16 cellular contexts compared by ENCODE assay signal in genomic region chr1:174414205-174414604, GRCh38. TPM values are rescaled to one million over a fixed set of nuclear protein-coding genes. Genes with fewer than 3 reads are reported as not detected.
DNase-seq lines count a peak whose midpoint lies in the region; ATAC-seq and TF ChIP-seq lines count a peak whose summit lies in the region.
"Had no signal": no experiment of that assay in that cellular context is flagged by ENCODE, and none has a peak within 500 bp of the region (broad histone marks: within the 10 kb centered on the region; RNA-seq: fewer than 3 reads in every experiment).

No MANE protein-coding gene starts in this region.

- ATAC-seq in activated T-cell treated with anti-CD3 and anti-CD28 coated beads, Interleukin-2, amount 50 U/mL, for 4 hours, result no peak
- ATAC-seq in HG02610 (IDR thresholded peaks at IDR 0.05; ENCODE audit: unreplicated experiment), result peak; percentile 49
- ATAC-seq in activated CD8-positive, alpha-beta T cell treated with anti-CD3 and anti-CD28 coated beads for 36 hours, result no peak
- ATAC-seq: A549 had no signal

- H3K4me3 ChIP-seq in mesenchymal stem cell (ENCODE audit: insufficient read depth in 1 of 2, low read depth in 1 of 2, low read length in 2 of 2) (peak overlapping the region in 1 of 2 experiments; percentile 64), foreskin fibroblast (ENCODE audit: low read depth in 1 of 2, low read length in 2 of 2) (no peak overlapping the region)
- H3K4me3 ChIP-seq: A549, ascending aorta, colonic mucosa, neural progenitor cell, SJSA1 had no signal

- peaks cover 1% of the 10 kb centered on the region for H3K4me1 ChIP-seq in mesenchymal stem cell (ENCODE audit: control insufficient read depth, insufficient read depth, low read depth, low read length)
- H3K4me1 ChIP-seq: A549, ascending aorta, colonic mucosa, neural progenitor cell, SJSA1 had no signal

- H4K91ac ChIP-seq in mesenchymal stem cell (ENCODE audit: low read length), result no peak overlapping the region

- peak overlapping the region; percentile 86 for H3K9ac ChIP-seq in mesenchymal stem cell (ENCODE audit: low read length)
- H3K9ac ChIP-seq: neural progenitor cell had no signal

- CTCF ChIA-PET in activated CD8-positive, alpha-beta T cell treated with anti-CD3 and anti-CD28 coated beads for 36 hours (lab: Charles Lee), result no interaction called here

- no peak overlapping the region for H2BK5ac ChIP-seq in mesenchymal stem cell (ENCODE audit: low read depth, low read length, poor library complexity, severe bottlenecking)

- peak overlapping the region; percentile 37 for H3K4me3 Mint-ChIP-seq in activated T-cell treated with anti-CD3 and anti-CD28 coated beads, Interleukin-2, amount 50 U/mL, for 4 hours
- H3K4me3 Mint-ChIP-seq in activated CD8-positive, alpha-beta T cell treated with anti-CD3 and anti-CD28 coated beads for 36 hours, result peak overlapping the region; percentile 20
- H3K4me3 Mint-ChIP-seq: neural progenitor cell had no signal

- no peak overlapping the region for H4K8ac ChIP-seq in mesenchymal stem cell (ENCODE audit: low read length)

- H3K23ac ChIP-seq in mesenchymal stem cell (ENCODE audit: low read length in 2 of 2), result no peak overlapping the region

- no peak overlapping the region for H3K18ac ChIP-seq in mesenchymal stem cell (ENCODE audit: low read depth in 1 of 2, low read length in 2 of 2)

- peaks cover 10% of the 10 kb centered on the region for H3K36me3 Mint-ChIP-seq in activated T-cell treated with anti-CD3 and anti-CD28 coated beads, Interleukin-2, amount 50 U/mL, for 4 hours (ENCODE audit: insufficient read depth)
- peaks cover 6% of the 10 kb centered on the region for H3K36me3 Mint-ChIP-seq in activated CD8-positive, alpha-beta T cell treated with anti-CD3 and anti-CD28 coated beads for 36 hours (ENCODE audit: low read depth)
- H3K36me3 Mint-ChIP-seq: neural progenitor cell had no signal

- H3K9me3 Mint-ChIP-seq in activated T-cell treated with anti-CD3 and anti-CD28 coated beads, Interleukin-2, amount 50 U/mL, for 4 hours, result peaks cover 19% of the 10 kb centered on the region
- H3K9me3 Mint-ChIP-seq in activated CD8-positive, alpha-beta T cell treated with anti-CD3 and anti-CD28 coated beads for 36 hours, result peaks cover 2% of the 10 kb centered on the region
- H3K9me3 Mint-ChIP-seq: neural progenitor cell had no signal

- H3K27me3 ChIP-seq in mesenchymal stem cell (ENCODE audit: control insufficient read depth in 1 of 2, insufficient read depth in 1 of 2, low read length in 2 of 2), result no peaks in the 10 kb centered on the region
- H3K27me3 ChIP-seq: ascending aorta, colonic mucosa, neural progenitor cell, SJSA1 had no signal

- H2AFZ ChIP-seq in mesenchymal stem cell (ENCODE audit: low read depth, low read length), result no peak overlapping the region
- H2AFZ ChIP-seq: neural progenitor cell had no signal

- POLR2A ChIA-PET in activated CD8-positive, alpha-beta T cell treated with anti-CD3 and anti-CD28 coated beads for 36 hours (lab: Charles Lee), result no interaction called here

- H2AK5ac ChIP-seq in mesenchymal stem cell (ENCODE audit: low read length, severe bottlenecking), result no peak overlapping the region

- no peaks in the 10 kb centered on the region for H3K9me3 ChIP-seq in mesenchymal stem cell (ENCODE audit: control insufficient read depth, low read length)
- H3K9me3 ChIP-seq: A549, colonic mucosa, SJSA1 had no signal

- no peak overlapping the region for H2BK15ac ChIP-seq in mesenchymal stem cell (ENCODE audit: low read depth, poor library complexity, severe bottlenecking)

- no peaks in the 10 kb centered on the region for H3K27me3 Mint-ChIP-seq in activated T-cell treated with anti-CD3 and anti-CD28 coated beads, Interleukin-2, amount 50 U/mL, for 4 hours (ENCODE audit: low read depth)
- no peaks in the 10 kb centered on the region for H3K27me3 Mint-ChIP-seq in activated CD8-positive, alpha-beta T cell treated with anti-CD3 and anti-CD28 coated beads for 36 hours

- peak overlapping the region; percentile 1 for H3K27ac Mint-ChIP-seq in activated CD8-positive, alpha-beta T cell treated with anti-CD3 and anti-CD28 coated beads for 36 hours
- H3K27ac Mint-ChIP-seq: neural progenitor cell had no signal

- H3K79me1 ChIP-seq in mesenchymal stem cell (replicated peaks; ENCODE audit: low read length, poor library complexity, severe bottlenecking), result peaks cover 4% of the 10 kb centered on the region

- H3K4ac ChIP-seq in mesenchymal stem cell (ENCODE audit: low read depth in 1 of 2, low read length in 2 of 2), result no peak overlapping the region

- peaks cover 29% of the 10 kb centered on the region for H3K4me1 Mint-ChIP-seq in activated T-cell treated with anti-CD3 and anti-CD28 coated beads, Interleukin-2, amount 50 U/mL, for 4 hours (ENCODE audit: low read depth)
- peaks cover 13% of the 10 kb centered on the region for H3K4me1 Mint-ChIP-seq in activated CD8-positive, alpha-beta T cell treated with anti-CD3 and anti-CD28 coated beads for 36 hours (ENCODE audit: low read depth)

- no peak for TF ChIP-seq CTCF in activated CD8-positive, alpha-beta T cell treated with anti-CD3 and anti-CD28 coated beads for 36 hours (IDR thresholded peaks at IDR 0.05)
- no peak for TF ChIP-seq CTCF in foreskin fibroblast (IDR thresholded peaks at IDR 0.05; ENCODE audit: low read depth, low read length)

- intact Hi-C loops in activated CD8-positive, alpha-beta T cell treated with anti-CD3 and anti-CD28 coated beads for 36 hours (cut with micrococcal nuclease), result no loop called here

- H2BK120ac ChIP-seq in mesenchymal stem cell (ENCODE audit: low read depth, low read length), result no peak overlapping the region

- WGBS in mesenchymal stem cell, result no CpG with 5 or more reads among the region's 1 CpG

- no peak overlapping the region for H3K27ac ChIP-seq in mesenchymal stem cell (ENCODE audit: low read length, poor library complexity, severe bottlenecking)
- H3K27ac ChIP-seq: A549, ascending aorta, colonic mucosa, neural progenitor cell, SJSA1 had no signal

- no peak for DNase-seq in activated T-cell treated with anti-CD3 and anti-CD28 coated beads, Interleukin-2, amount 50 U/mL, for 4 hours
- no peak for DNase-seq in activated T-cell treated with anti-CD3 and anti-CD28 coated beads, Interleukin-2, amount 50 U/mL, for 48 hours
- no peak for DNase-seq in activated CD8-positive, alpha-beta T cell treated with anti-CD3 and anti-CD28 coated beads for 36 hours
- DNase-seq in mesenchymal stem cell, result peak; percentile 10
- DNase-seq in kidney glomerular epithelial cell (lab: John Stamatoyannopoulos, UW), result no peak
- DNase-seq in foreskin fibroblast, result no peak
- no peak for DNase-seq in GM19238 (ENCODE audit: insufficient read length, low spot score)
- DNase-seq: activated CD4-positive, alpha-beta T cell treated with anti-CD3 and anti-CD28 coated beads, Interleukin-2, amount 50 U/mL, for 4 hours; colonic mucosa; DMS79; NCI-H1930 had no signal

- no peak overlapping the region for H2BK12ac ChIP-seq in mesenchymal stem cell (ENCODE audit: low read length in 2 of 2)

- no peak overlapping the region for H3K14ac ChIP-seq in mesenchymal stem cell (ENCODE audit: low read length in 2 of 2)

- H3K4me2 ChIP-seq in mesenchymal stem cell (ENCODE audit: low read length, poor library complexity, severe bottlenecking), result no peak overlapping the region
- H3K4me2 ChIP-seq: A549, neural progenitor cell had no signal

- no peaks in the 10 kb centered on the region for H3K36me3 ChIP-seq in mesenchymal stem cell (ENCODE audit: control insufficient read depth in 1 of 2, insufficient read depth in 2 of 2, low read depth in 1 of 2, low read length in 2 of 2)
- H3K36me3 ChIP-seq: ascending aorta, colonic mucosa, neural progenitor cell, SJSA1 had no signal

RNA-seq across cellular contexts. Expression of gene GPR52, which starts 33.6 kb away (rescaled TPM):
- under 1 TPM; 0.48 to 0.61 (median 0.57) TPM for total RNA-seq in activated T-cell treated with anti-CD3 and anti-CD28 coated beads, Interleukin-2, amount 50 U/mL, for 4 hours
- under 1 TPM; 0.58 to 0.97 TPM for total RNA-seq in activated CD8-positive, alpha-beta T cell treated with anti-CD3 and anti-CD28 coated beads for 36 hours
- polyA plus RNA-seq in mesenchymal stem cell (2013, experiment 1 of 2), result not detected
- not detected for polyA plus RNA-seq in mesenchymal stem cell (2013, experiment 2 of 2)
